In the genomic region with DNA sequence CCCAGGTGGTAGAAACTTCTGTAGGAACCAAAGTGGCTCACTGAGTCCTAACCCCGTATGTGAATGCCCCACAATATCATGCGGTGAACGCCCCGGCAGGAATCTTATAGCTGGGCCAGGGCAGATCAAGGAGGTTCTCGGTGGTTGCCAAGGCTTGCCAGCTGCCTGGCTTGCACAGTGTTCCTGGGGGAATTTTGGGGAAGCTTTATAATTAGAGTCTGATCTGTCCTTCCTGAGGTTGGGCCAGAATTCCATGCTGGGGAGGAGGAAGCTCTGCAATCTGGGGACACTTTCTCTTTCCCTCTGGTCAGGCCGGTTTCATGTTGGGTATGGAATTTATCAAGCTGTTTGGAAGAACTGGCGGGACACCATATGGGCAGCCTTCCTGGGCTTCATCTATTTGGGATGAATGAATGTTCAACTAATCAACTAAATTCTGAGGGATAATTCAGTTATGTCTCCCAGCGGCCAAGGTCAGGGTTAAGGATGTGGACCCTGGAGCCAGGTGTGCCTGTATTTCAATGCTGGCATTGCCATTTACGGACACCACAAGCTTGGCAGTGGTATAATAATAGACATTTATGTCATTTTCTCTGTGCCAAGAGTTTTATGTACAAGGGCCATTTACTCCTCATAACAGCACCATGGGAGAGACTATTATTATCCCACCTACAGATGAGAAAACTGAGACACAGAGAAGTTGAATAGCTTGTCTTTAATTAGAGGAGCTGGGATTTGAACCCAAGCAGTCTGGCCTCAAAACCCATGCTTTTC, we compare ENCODE assay signal across 16 cellular contexts. TPM values are rescaled to one million over a fixed set of nuclear protein-coding genes. Genes with fewer than 3 reads are reported as not detected.
"Had no signal": no experiment of that assay in that cellular context is flagged by ENCODE, and none has a peak within 500 bp of the region (broad histone marks: within the 10 kb centered on the region; RNA-seq: fewer than 3 reads in every experiment).

No MANE protein-coding gene starts in this region.

- DNase-seq: activated CD4-positive, alpha-beta T cell treated with anti-CD3 and anti-CD28 coated beads, Interleukin-2, amount 10 ng/mL, durations not matched to agents 24 days and 14 days; activated CD8-positive, alpha-beta T cell treated with anti-CD3 and anti-CD28 coated beads, Interleukin-2, amount 10 ng/mL, durations not matched to agents 7 days and 5 days; activated naive CD4-positive, alpha-beta T cell treated with anti-CD3 and anti-CD28 coated beads for 36 hours; activated T-cell treated with anti-CD3 and anti-CD28 coated beads, Interleukin-2, amount 50 U/mL, for 24 hours; body of pancreas; foreskin melanocyte; mesendoderm; natural killer cell; ovary; sigmoid colon; stimulated activated naive B cell treated with anti-CD40 and anti-IgM and Interleukin-4, amounts not matched to agents 10 μg/mL and 1 μg/mL and 100 μg/mL, for 72 hours had no signal

- ATAC-seq: activated CD8-positive, alpha-beta T cell treated with anti-CD3 and anti-CD28 coated beads, Interleukin-2, amount 10 ng/mL, durations not matched to agents 7 days and 5 days; body of pancreas; natural killer cell; stimulated activated naive B cell treated with anti-CD40 and anti-IgM and Interleukin-4, amounts not matched to agents 10 μg/mL and 1 μg/mL and 100 μg/mL, for 72 hours had no signal

- H3K4me1 ChIP-seq: body of pancreas, sigmoid colon had no signal

- H3K4me3 ChIP-seq: body of pancreas, coronary artery, ovary, sigmoid colon had no signal

- H3K27ac ChIP-seq: body of pancreas, coronary artery, ovary, sigmoid colon had no signal

- H3K27me3 ChIP-seq: body of pancreas, ovary, sigmoid colon had no signal

- H3K9me3 ChIP-seq: body of pancreas, ovary, sigmoid colon had no signal

- H3K36me3 ChIP-seq: ovary, sigmoid colon had no signal

RNA-seq across cellular contexts. Expression of a gene that starts 54.3 kb away (rescaled TPM):
- total RNA-seq: activated CD4-positive, alpha-beta T cell treated with anti-CD3 and anti-CD28 coated beads, Interleukin-2, amount 10 ng/mL, durations not matched to agents 24 days and 14 days; activated CD8-positive, alpha-beta T cell treated with anti-CD3 and anti-CD28 coated beads, Interleukin-2, amount 10 ng/mL, durations not matched to agents 7 days and 5 days; activated naive CD4-positive, alpha-beta T cell treated with anti-CD3 and anti-CD28 coated beads for 36 hours; activated T-helper 2 cell treated with anti-CD3 and anti-CD28 coated beads, Interferon-gamma antibody, Interleukin-2, Interleukin-4, amounts not matched to agents 10 μg/mL and 5 μg/mL and 100 μg/mL, durations not matched to agents 14 hours and 24 hours and 36 hours; epithelial cell of proximal tubule; kidney epithelial cell; lower leg skin; natural killer cell; ovary had no signal
